Comparison of ENCODE assay signal across 30 cellular contexts in the genomic region with DNA sequence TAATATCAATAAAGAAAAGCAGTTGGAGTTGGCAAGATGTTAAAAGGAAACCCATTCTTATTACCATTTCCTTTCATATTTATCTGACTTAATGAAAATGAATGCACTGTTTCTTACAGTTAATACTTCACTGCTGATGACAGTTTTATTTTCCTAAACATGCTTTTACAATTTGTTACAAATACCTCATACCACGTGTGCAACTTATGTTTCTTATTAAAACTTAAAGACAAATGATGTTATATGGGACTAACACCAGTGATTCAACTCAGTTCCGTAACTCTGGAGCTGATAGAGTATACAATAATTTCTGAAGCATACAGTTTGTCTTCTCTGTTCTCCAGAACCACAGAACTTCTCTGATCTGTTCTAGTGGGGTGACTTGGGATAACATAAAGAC.
"Had no signal": no experiment of that assay in that cellular context is flagged by ENCODE, and none has a peak within 500 bp of the region (broad histone marks: within the 10 kb centered on the region; RNA-seq: fewer than 3 reads in every experiment).

No MANE protein-coding gene starts in this region.

- H3K27ac ChIP-seq: ascending aorta, cardiac muscle cell, WERI-Rb-1 had no signal

- H3K9me3 ChIP-seq: ascending aorta had no signal

- H3K27me3 ChIP-seq: ascending aorta, cardiac muscle cell had no signal

- H3K4me1 ChIP-seq: ascending aorta had no signal

- DNase-seq: activated CD4-positive, alpha-beta memory T cell treated with anti-CD3 and anti-CD28 coated beads, Interleukin-2, amount 10 ng/mL, durations not matched to agents 7 days and 5 days; activated CD4-positive, alpha-beta T cell treated with anti-CD3 and anti-CD28 coated beads for 1 hour; activated CD4-positive, alpha-beta T cell treated with anti-CD3 and anti-CD28 coated beads for 36 hours; activated CD4-positive, alpha-beta T cell treated with anti-CD3 and anti-CD28 coated beads for 48 hours; activated CD4-positive, alpha-beta T cell treated with anti-CD3 and anti-CD28 coated beads, Interleukin-2, amount 10 ng/mL, durations not matched to agents 7 days and 5 days; activated CD4-positive, alpha-beta T cell treated with anti-CD3 and anti-CD28 coated beads, Interleukin-2, amount 50 U/mL, for 48 hours; activated CD4-positive, CD25-positive, alpha-beta regulatory T cell; activated CD8-positive, alpha-beta memory T cell treated with anti-CD3 and anti-CD28 coated beads for 24 hours; activated CD8-positive, alpha-beta memory T cell treated with anti-CD3 and anti-CD28 coated beads, Interleukin-2, amount 10 ng/mL, durations not matched to agents 7 days and 5 days; activated CD8-positive, alpha-beta memory T cell treated with anti-CD3 and anti-CD28 coated beads, Interleukin-2, amount 50 U/mL, for 48 hours; activated CD8-positive, alpha-beta T cell treated with anti-CD3 and anti-CD28 coated beads, Interleukin-2, amount 10 ng/mL, durations not matched to agents 7 days and 5 days; activated effector memory CD4-positive, alpha-beta T cell treated with Interleukin-2 at 50 U/mL for 16 hours; activated gamma-delta T cell; activated naive CD4-positive, alpha-beta T cell treated with anti-CD3 and anti-CD28 coated beads, Interleukin-2, amount 10 ng/mL, durations not matched to agents 7 days and 5 days; activated naive CD4-positive, alpha-beta T cell treated with Interleukin-2 at 50 U/mL for 16 hours; activated naive CD8-positive, alpha-beta T cell treated with anti-CD3 and anti-CD28 coated beads, Interleukin-2, amount 10 ng/mL, durations not matched to agents 7 days and 5 days; activated naive CD8-positive, alpha-beta T cell treated with anti-CD3 and anti-CD28 coated beads, Interleukin-2, amount 50 U/mL, for 24 hours; activated T-cell treated with anti-CD3 and anti-CD28 coated beads, Interleukin-2, amount 50 U/mL, for 24 hours; activated T-cell treated with anti-CD3 and anti-CD28 coated beads, Interleukin-2, amount 50 U/mL, for 48 hours; amygdala; anterior cingulate cortex; caudate nucleus; cerebellar nuclear complex; T-helper 2 cell; T-helper 9 cell; WERI-Rb-1 had no signal

- H3K4me3 ChIP-seq: ascending aorta, cardiac muscle cell had no signal

- ATAC-seq: activated CD4-positive, alpha-beta T cell treated with anti-CD3 and anti-CD28 coated beads for 36 hours; activated CD4-positive, CD25-positive, alpha-beta regulatory T cell treated with anti-CD3 and anti-CD28 coated beads, Interleukin-2, amount 50 U/mL, for 24 hours; activated CD8-positive, alpha-beta memory T cell treated with anti-CD3 and anti-CD28 coated beads, Interleukin-2, amount 10 ng/mL, durations not matched to agents 7 days and 5 days; activated CD8-positive, alpha-beta T cell treated with anti-CD3 and anti-CD28 coated beads, Interleukin-2, amount 10 ng/mL, durations not matched to agents 7 days and 5 days; activated naive CD8-positive, alpha-beta T cell treated with anti-CD3 and anti-CD28 coated beads, Interleukin-2, amount 50 U/mL, for 24 hours; WTC11 had no signal

- H3K36me3 ChIP-seq: ascending aorta, cardiac muscle cell, WERI-Rb-1 had no signal
